Comparison of ENCODE assay signal across 12 cellular contexts in the genomic region with DNA sequence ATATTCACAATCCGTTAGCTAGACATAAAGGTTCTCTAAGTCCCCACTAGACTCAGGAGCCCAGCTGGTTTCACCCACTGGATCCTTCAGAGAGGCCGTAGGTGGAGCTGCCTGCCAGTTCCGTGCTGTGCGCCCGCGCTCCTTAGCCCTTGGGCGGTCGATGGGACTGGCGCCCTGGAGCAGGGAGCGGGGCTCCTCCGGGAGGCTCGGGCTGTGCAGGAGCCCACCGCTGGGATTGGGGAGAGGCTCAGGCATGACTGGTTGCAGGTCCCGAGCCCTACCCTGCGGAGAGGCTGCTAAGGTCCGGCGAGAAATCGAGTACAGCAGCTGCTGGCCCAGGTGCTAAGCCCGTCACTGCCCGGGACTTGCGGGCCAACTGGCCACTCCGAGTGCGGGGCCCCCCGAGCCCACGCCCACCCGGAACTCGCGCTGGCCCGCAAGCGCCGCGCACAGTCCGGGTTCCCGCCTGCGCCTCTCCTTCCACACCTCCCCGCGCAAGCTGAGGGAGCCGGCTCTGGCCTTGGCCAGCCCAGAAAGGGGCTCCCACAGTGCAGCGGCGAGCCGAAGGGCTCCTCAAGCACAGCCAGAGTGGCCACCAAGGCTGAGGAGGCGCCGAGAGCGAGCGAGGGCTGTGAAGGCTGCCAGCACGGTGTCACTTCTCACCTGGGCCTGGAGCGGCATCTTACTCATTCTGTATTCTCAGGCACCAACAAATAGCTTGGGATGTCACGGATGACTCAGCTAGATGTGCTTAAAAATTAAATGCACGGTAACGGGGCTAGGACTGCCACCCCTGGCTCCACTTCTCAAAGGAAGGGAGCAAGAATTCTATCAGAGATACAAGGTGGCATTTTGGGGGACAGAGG. TPM values are rescaled to one million over a fixed set of nuclear protein-coding genes. Genes with fewer than 3 reads are reported as not detected.
DNase-seq lines count a peak whose midpoint lies in the region; ATAC-seq and TF ChIP-seq lines count a peak whose summit lies in the region.
"Had no signal": no experiment of that assay in that cellular context is flagged by ENCODE, and none has a peak within 500 bp of the region (broad histone marks: within the 10 kb centered on the region; RNA-seq: fewer than 3 reads in every experiment).

No MANE protein-coding gene starts in this region.

- peak; percentile 68 for ATAC-seq in PC-3
- no peak for ATAC-seq in stimulated activated memory B cell treated with anti-CD40 and anti-IgM and Interleukin-4, amounts not matched to agents 10 μg/mL and 1 μg/mL and 100 μg/mL, for 72 hours
- ATAC-seq in HG03520 (IDR thresholded peaks at IDR 0.05; ENCODE audit: unreplicated experiment) = no peak

- H3K36me3 ChIP-seq in PC-3 (ENCODE audit: low read depth, low read length) (no peaks in the 10 kb centered on the region), uterus (no peaks in the 10 kb centered on the region)

- TF ChIP-seq POLR2A in uterus (IDR thresholded peaks at IDR 0.05) = no peak

- H3K4me1 ChIP-seq in PC-3 (ENCODE audit: insufficient read depth, low read length) (peaks cover 25% of the 10 kb centered on the region), uterus (no peaks in the 10 kb centered on the region)

- H3K27me3 Mint-ChIP-seq in activated naive CD4-positive, alpha-beta T cell treated with anti-CD3 and anti-CD28 coated beads for 36 hours (ENCODE audit: low read depth) = no peaks in the 10 kb centered on the region
- no peaks in the 10 kb centered on the region for H3K27me3 Mint-ChIP-seq in stimulated activated memory B cell treated with anti-CD40 and anti-IgM and Interleukin-4, amounts not matched to agents 10 μg/mL and 1 μg/mL and 100 μg/mL, for 72 hours

- no TSS peak for BruUV-seq in PC-3 (replicated peaks; lab: Mats Ljungman, UMichigan)

- H3K27ac ChIP-seq in PC-3 (ENCODE audit: low read length) = peak overlapping the region; percentile 97
- no peak overlapping the region for H3K27ac ChIP-seq in uterus

- H3K9ac ChIP-seq in PC-3 (ENCODE audit: low read length) = peak overlapping the region; percentile 35; the same call in 1 of the 2 replicates

- H3K9me3 Mint-ChIP-seq in activated naive CD4-positive, alpha-beta T cell treated with anti-CD3 and anti-CD28 coated beads for 36 hours = no peaks in the 10 kb centered on the region
- peaks cover 4% of the 10 kb centered on the region for H3K9me3 Mint-ChIP-seq in stimulated activated memory B cell treated with anti-CD40 and anti-IgM and Interleukin-4, amounts not matched to agents 10 μg/mL and 1 μg/mL and 100 μg/mL, for 72 hours
- H3K9me3 Mint-ChIP-seq: activated T-cell treated with anti-CD3 and anti-CD28 coated beads, Interleukin-2, amount 50 U/mL, for 4 hours had no signal

- in situ Hi-C loops in astrocyte of the spinal cord (cut with HindIII; ENCODE audit: low sequenced_read_pairs) = no loop called here

- H3K4me2 ChIP-seq in PC-3 (ENCODE audit: low read length) = peak overlapping the region; percentile 74

- DNase-seq in activated naive CD4-positive, alpha-beta T cell treated with anti-CD3 and anti-CD28 coated beads for 36 hours = peak; percentile 19
- DNase-seq in activated naive CD4-positive, alpha-beta T cell treated with Interleukin-2 at 50 U/mL for 16 hours = no peak
- DNase-seq in PC-3 (peak; percentile 78), astrocyte of the spinal cord (ENCODE audit: low read depth, low spot score) (peak; percentile 22), uterus (no peak), SKM-1 treated with dmso at 0.1 percent for 144 hours (lab: John Stamatoyannopoulos, UW; ENCODE audit: unreplicated experiment) (no peak)
- DNase-seq: activated T-cell treated with anti-CD3 and anti-CD28 coated beads, Interleukin-2, amount 50 U/mL, for 4 hours; aorta; NCI-H187 treated with DMSO at 0.1 percent for 48 hours; NCI-H446 treated with DMSO at 0.1 percent for 48 hours had no signal

- H3K27me3 ChIP-seq in PC-3 (ENCODE audit: low read length) (no peaks in the 10 kb centered on the region), uterus (no peaks in the 10 kb centered on the region)

- no peaks in the 10 kb centered on the region for H3F3A ChIP-seq in PC-3 (ENCODE audit: low read length, unreplicated experiment)

- H4K20me1 ChIP-seq in PC-3 (ENCODE audit: low read length) = no peaks in the 10 kb centered on the region

- peak overlapping the region; percentile 60 for H2AFZ ChIP-seq in PC-3 (ENCODE audit: low read length)

- POLR2A ChIA-PET in PC-3 (lab: Charles Lee; ENCODE audit: unreplicated experiment) = no interaction called here

- H3K4me3 ChIP-seq in PC-3 (ENCODE audit: low read length) = peak overlapping the region; percentile 24; the same call in 1 of the 2 replicates
- H3K4me3 ChIP-seq in astrocyte of the spinal cord (ENCODE audit: low read depth, low read length) = no peak overlapping the region
- no peak overlapping the region for H3K4me3 ChIP-seq in uterus

- no peaks in the 10 kb centered on the region for H3K9me2 ChIP-seq in PC-3 (replicated peaks; ENCODE audit: low read length)

- peak overlapping the region; percentile 68 for H3K27ac Mint-ChIP-seq in activated naive CD4-positive, alpha-beta T cell treated with anti-CD3 and anti-CD28 coated beads for 36 hours
- H3K27ac Mint-ChIP-seq in stimulated activated memory B cell treated with anti-CD40 and anti-IgM and Interleukin-4, amounts not matched to agents 10 μg/mL and 1 μg/mL and 100 μg/mL, for 72 hours = peak overlapping the region; percentile 80

- no peaks in the 10 kb centered on the region for H3K36me3 Mint-ChIP-seq in activated naive CD4-positive, alpha-beta T cell treated with anti-CD3 and anti-CD28 coated beads for 36 hours (ENCODE audit: low read depth)
- no peaks in the 10 kb centered on the region for H3K36me3 Mint-ChIP-seq in stimulated activated memory B cell treated with anti-CD40 and anti-IgM and Interleukin-4, amounts not matched to agents 10 μg/mL and 1 μg/mL and 100 μg/mL, for 72 hours

- peaks cover 42% of the 10 kb centered on the region for H3K4me1 Mint-ChIP-seq in activated naive CD4-positive, alpha-beta T cell treated with anti-CD3 and anti-CD28 coated beads for 36 hours (ENCODE audit: low read depth)
- peaks cover 35% of the 10 kb centered on the region for H3K4me1 Mint-ChIP-seq in stimulated activated memory B cell treated with anti-CD40 and anti-IgM and Interleukin-4, amounts not matched to agents 10 μg/mL and 1 μg/mL and 100 μg/mL, for 72 hours

- H3K79me2 ChIP-seq in PC-3 (ENCODE audit: low read length) = no peaks in the 10 kb centered on the region

- H3K4me3 Mint-ChIP-seq in activated naive CD4-positive, alpha-beta T cell treated with anti-CD3 and anti-CD28 coated beads for 36 hours = no peak overlapping the region
- H3K4me3 Mint-ChIP-seq in stimulated activated memory B cell treated with anti-CD40 and anti-IgM and Interleukin-4, amounts not matched to agents 10 μg/mL and 1 μg/mL and 100 μg/mL, for 72 hours = peak overlapping the region; percentile 68
- H3K4me3 Mint-ChIP-seq: activated T-cell treated with anti-CD3 and anti-CD28 coated beads, Interleukin-2, amount 50 U/mL, for 4 hours had no signal

- intact Hi-C loops in activated naive CD4-positive, alpha-beta T cell treated with anti-CD3 and anti-CD28 coated beads for 36 hours (cut with micrococcal nuclease) = no loop called here
- intact Hi-C loops in PC-3 (cut with micrococcal nuclease) = loop anchor here (1.0 kb wide), 1 partner anchor 13 kb away; no protein-coding TSS in a partner anchor
- intact Hi-C loops in uterus (cut with DNase I; ENCODE audit: low total_unique reads) = no loop called here

- CTCF ChIA-PET in activated naive CD4-positive, alpha-beta T cell treated with anti-CD3 and anti-CD28 coated beads for 36 hours (lab: Charles Lee) = interaction anchor here (0.6 to 1.5 kb wide), 4 partner anchors 9 to 265 kb away, joined by 3 to 8 read pairs (median 4); no protein-coding TSS in a partner anchor
- CTCF ChIA-PET in PC-3 (lab: Charles Lee) = no interaction called here

- no peak for TF ChIP-seq CTCF in PC-3 (conservative IDR thresholded peaks at IDR 0.05; ENCODE audit: low read depth, low read length)
- no peak for TF ChIP-seq CTCF in astrocyte of the spinal cord (IDR thresholded peaks at IDR 0.05; ENCODE audit: low read depth, low read length)
- no peak for TF ChIP-seq CTCF in uterus (IDR thresholded peaks at IDR 0.05)

- no peaks in the 10 kb centered on the region for H3K9me3 ChIP-seq in PC-3 (ENCODE audit: low read length)
- H3K9me3 ChIP-seq in uterus = no peaks in the 10 kb centered on the region

RNA-seq across cellular contexts. Expression of a gene that starts 44.1 kb away (rescaled TPM):
- total RNA-seq in activated naive CD4-positive, alpha-beta T cell treated with anti-CD3 and anti-CD28 coated beads for 36 hours = 100 to 1,000 TPM; 500 to 504 TPM
- total RNA-seq in PC-3 (2014; rRNA removed) (0.15 TPM in 1 of 2 replicates, not detected in the other), uterus (1 to 10 TPM in 1 of 4 donors, under 1 TPM in 1, not detected in 2; 0.55 to 2.0 TPM)

Comparison
In these comparisons a context has a peak if more than half of its experiments do, and no peak if none do; other contexts are left out.
1. DNase-seq: peak in activated naive CD4-positive, alpha-beta T cell treated with anti-CD3 and anti-CD28 coated beads for 36 hours (single experiment), PC-3 (single experiment) and astrocyte of the spinal cord (single experiment); none in activated naive CD4-positive, alpha-beta T cell treated with Interleukin-2 at 50 U/mL for 16 hours (single experiment), uterus (0 of 2) and SKM-1 treated with dmso at 0.1 percent for 144 hours (single experiment).
2. RNA of a gene that starts 44.1 kb away (total RNA-seq): 500 to 504 TPM in activated naive CD4-positive, alpha-beta T cell treated with anti-CD3 and anti-CD28 coated beads for 36 hours; 0.55 to 2.0 TPM in uterus and 0.15 TPM in PC-3; every median in the first group is over 100 times any median in the second.